Comparison of ENCODE assay signal across 15 cellular contexts in the genomic region with DNA sequence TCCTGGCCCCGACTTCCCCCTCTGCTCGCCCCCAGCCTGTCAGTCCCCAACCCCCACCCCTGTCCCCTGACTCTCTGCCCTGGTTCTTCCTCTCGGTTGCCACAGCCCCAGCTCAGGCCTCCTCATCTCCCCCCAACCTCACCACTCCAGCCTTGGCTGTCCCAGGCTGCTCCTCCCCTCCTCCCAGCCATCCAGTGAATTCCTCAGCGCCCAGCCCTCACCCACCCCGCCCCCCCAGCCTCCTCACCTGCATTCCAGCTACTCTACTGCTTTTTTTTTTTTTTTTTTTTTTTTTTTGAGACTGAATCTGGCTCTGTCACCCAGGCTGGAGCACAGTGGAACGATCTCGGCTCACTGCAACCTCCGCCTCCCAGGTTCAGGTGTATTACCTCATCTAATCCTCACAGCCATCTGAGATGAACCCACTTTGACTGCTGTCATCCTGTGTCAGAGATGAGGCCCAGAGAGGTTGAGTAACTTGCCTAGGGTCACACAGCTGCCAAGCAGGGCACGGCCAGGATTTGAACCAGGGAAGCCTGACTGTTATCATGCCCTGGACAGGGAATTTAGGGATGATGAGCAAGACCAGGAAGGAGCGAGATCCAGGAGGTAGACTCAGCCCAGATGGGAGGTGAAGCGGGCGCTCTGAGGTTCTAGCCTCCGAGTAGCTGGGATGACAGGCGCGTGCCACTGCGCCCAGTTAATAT. TPM values are rescaled to one million over a fixed set of nuclear protein-coding genes. Genes with fewer than 3 reads are reported as not detected.
DNase-seq lines count a peak whose midpoint lies in the region; ATAC-seq and TF ChIP-seq lines count a peak whose summit lies in the region.
"Had no signal": no experiment of that assay in that cellular context is flagged by ENCODE, and none has a peak within 500 bp of the region (broad histone marks: within the 10 kb centered on the region; RNA-seq: fewer than 3 reads in every experiment).

No MANE protein-coding gene starts in this region.

- H3K4me3 ChIP-seq in RWPE2 (ENCODE audit: severe bottlenecking) (no peak overlapping the region), upper lobe of right lung (no peak overlapping the region)
- H3K4me3 ChIP-seq: sigmoid colon had no signal

- no peaks in the 10 kb centered on the region for H3K36me3 ChIP-seq in RWPE2 (ENCODE audit: low read depth)
- H3K36me3 ChIP-seq in upper lobe of right lung: no peaks in the 10 kb centered on the region
- H3K36me3 ChIP-seq: sigmoid colon had no signal

- H3K27me3 ChIP-seq in RWPE2 (ENCODE audit: insufficient read depth, poor library complexity, severe bottlenecking) (no peaks in the 10 kb centered on the region), upper lobe of right lung (no peaks in the 10 kb centered on the region)

- H3K27ac ChIP-seq in RWPE2 (ENCODE audit: poor library complexity, severe bottlenecking) (peak overlapping the region; percentile 60), upper lobe of right lung (no peak overlapping the region)
- H3K27ac ChIP-seq: sigmoid colon had no signal

- intact Hi-C loops in upper lobe of right lung (cut with DNase I): no loop called here

- DNase-seq in SIG-M5 treated with dmso at 0.1 percent for 504 hours (lab: John Stamatoyannopoulos, UW; ENCODE audit: unreplicated experiment) (peak; percentile 28), SIG-M5 (lab: John Stamatoyannopoulos, UW) (no peak), RWPE2 (ENCODE audit: low spot score) (peak; percentile 73), islet precursor cell (peak; percentile 98), upper lobe of right lung (no peak), GM20000 (ENCODE audit: low spot score) (no peak)
- DNase-seq in activated T-cell treated with anti-CD3 and anti-CD28 coated beads, Interleukin-2, amount 50 U/mL, for 48 hours: no peak
- DNase-seq: activated CD4-positive, CD25-positive, alpha-beta regulatory T cell treated with anti-CD3 and anti-CD28 coated beads, Interleukin-2, amount 50 U/mL, for 72 hours; activated T-cell treated with anti-CD3 and anti-CD28 coated beads, Interleukin-2, amount 50 U/mL, for 72 hours; DMS79; SHP77 treated with DMSO at 0.1 percent for 48 hours had no signal

- TF ChIP-seq CTCF in RWPE2 (IDR thresholded peaks at IDR 0.05; ENCODE audit: poor library complexity, severe bottlenecking) (no peak), upper lobe of right lung (IDR thresholded peaks at IDR 0.05) (no peak), GM20000 (IDR thresholded peaks at IDR 0.05; ENCODE audit: extremely low read depth, missing control alignments) (no peak)

- H3K9me3 ChIP-seq in RWPE2 (ENCODE audit: severe bottlenecking): no peaks in the 10 kb centered on the region
- no peaks in the 10 kb centered on the region for H3K9me3 ChIP-seq in upper lobe of right lung
- H3K9me3 ChIP-seq: sigmoid colon had no signal

- H3K4me1 ChIP-seq in RWPE2 (ENCODE audit: insufficient read depth, poor library complexity, severe bottlenecking): peaks cover 17% of the 10 kb centered on the region
- no peaks in the 10 kb centered on the region for H3K4me1 ChIP-seq in upper lobe of right lung

- ATAC-seq in RWPE2 (ENCODE audit: low read depth) (peak; percentile 54), upper lobe of right lung (peak; percentile 69), HG03460 (IDR thresholded peaks at IDR 0.05; ENCODE audit: unreplicated experiment) (no peak)
- ATAC-seq: activated T-cell treated with anti-CD3 and anti-CD28 coated beads, Interleukin-2, amount 50 U/mL, for 72 hours had no signal

RNA-seq across cellular contexts. Expression of a gene that starts 2.6 kb away (rescaled TPM):
- 20.4 TPM for total RNA-seq in upper lobe of right lung
- total RNA-seq: activated T-cell treated with anti-CD3 and anti-CD28 coated beads, Interleukin-2, amount 50 U/mL, for 72 hours; temporal lobe had no signal

RNA-seq across cellular contexts. Expression of a gene that starts 42.9 kb away (rescaled TPM):
- total RNA-seq in upper lobe of right lung: 7.1 TPM

RNA-seq across cellular contexts. Expression of a gene that starts 52.0 kb away (rescaled TPM):
- 0.98 TPM for total RNA-seq in upper lobe of right lung
- total RNA-seq: activated T-cell treated with anti-CD3 and anti-CD28 coated beads, Interleukin-2, amount 50 U/mL, for 72 hours; NCI-H460; sigmoid colon; temporal lobe had no signal

Comparison
In these comparisons a context has a peak if more than half of its experiments do, and no peak if none do; other contexts are left out.
1. DNase-seq: peak in SIG-M5 treated with dmso at 0.1 percent for 504 hours (single experiment), RWPE2 (single experiment) and islet precursor cell (single experiment); none in SIG-M5 (single experiment), upper lobe of right lung (single experiment), GM20000 (single experiment) and activated T-cell treated with anti-CD3 and anti-CD28 coated beads, Interleukin-2, amount 50 U/mL, for 48 hours (0 of 2).